ENCODE assay signal across 8 cellular contexts in genomic region chr2:210617732-210618330, GRCh38.
DNase-seq lines count a peak whose midpoint lies in the region; ATAC-seq, FAIRE-seq and TF ChIP-seq lines count a peak whose summit lies in the region.

No MANE protein-coding gene starts in this region.

- FAIRE-seq in GM12891 (lab: Jason Lieb, UNC), result no peak

- no peaks in the 10 kb centered on the region for H3K9me2 ChIP-seq in PC-3 (replicated peaks; ENCODE audit: low read length)

- DNase-seq in G401 (ENCODE audit: low spot score) (peak; percentile 76), KG1 (lab: John Stamatoyannopoulos, UW) (peak; percentile 24), PC-3 (peak; percentile 64), fibroblast of gingiva (ENCODE audit: low read depth) (peak; percentile 34), skeletal muscle cell (ENCODE audit: low read depth) (peak; percentile 4), GM12891 (ENCODE audit: insufficient read length, low spot score) (no peak)
- DNase-seq in central memory CD4-positive, alpha-beta T cell, result no peak

- H3F3A ChIP-seq in PC-3 (ENCODE audit: low read length, unreplicated experiment), result no peaks in the 10 kb centered on the region

- in situ Hi-C loops in G401 (cut with HindIII; ENCODE audit: low sequenced_read_pairs), result no loop called here

- H3K9ac ChIP-seq in PC-3 (ENCODE audit: low read length), result no peak overlapping the region

- BruUV-seq in PC-3 (replicated peaks; lab: Mats Ljungman, UMichigan), result no TSS peak

- H3K9me3 ChIP-seq in PC-3 (ENCODE audit: low read length), result no peaks in the 10 kb centered on the region

- H3K4me2 ChIP-seq in PC-3 (ENCODE audit: low read length), result no peak overlapping the region

- TF ChIP-seq POLR2A in GM12891 (IDR thresholded peaks at IDR 0.05; ENCODE audit: low read depth, low read length), result no peak

- no peak overlapping the region for H2AFZ ChIP-seq in PC-3 (ENCODE audit: low read length)

- H3K79me2 ChIP-seq in PC-3 (ENCODE audit: low read length), result no peaks in the 10 kb centered on the region

- intact Hi-C loops in PC-3 (cut with micrococcal nuclease), result loop anchor here (1.0 kb wide), 3 partner anchors 41 to 540 kb away; no protein-coding TSS in a partner anchor

- ATAC-seq in GM21737 (IDR thresholded peaks at IDR 0.05; ENCODE audit: unreplicated experiment) (peak; percentile 77), PC-3 (peak; percentile 81)

- CTCF ChIA-PET in PC-3 (lab: Charles Lee), result interaction anchor here (0.6 to 1.6 kb wide), 2 partner anchors 418 to 1233 kb away, joined by 3 to 5 read pairs; no protein-coding TSS in a partner anchor

- no peaks in the 10 kb centered on the region for H3K36me3 ChIP-seq in PC-3 (ENCODE audit: low read depth, low read length)

- H3K27me3 ChIP-seq in PC-3 (ENCODE audit: low read length), result no peaks in the 10 kb centered on the region

- H3K4me1 ChIP-seq in PC-3 (ENCODE audit: insufficient read depth, low read length), result no peaks in the 10 kb centered on the region

- POLR2A ChIA-PET in PC-3 (lab: Charles Lee; ENCODE audit: unreplicated experiment), result no interaction called here

- peak; percentile 87 for TF ChIP-seq CTCF in PC-3 (conservative IDR thresholded peaks at IDR 0.05; ENCODE audit: low read depth, low read length)

- no peak overlapping the region for H3K4me3 ChIP-seq in PC-3 (ENCODE audit: low read length)
- no peak overlapping the region for H3K4me3 ChIP-seq in skeletal muscle cell (ENCODE audit: low read depth, low read length)

- no peaks in the 10 kb centered on the region for H4K20me1 ChIP-seq in PC-3 (ENCODE audit: low read length)

- H3K27ac ChIP-seq in PC-3 (ENCODE audit: low read length), result no peak overlapping the region

TF ChIP-seq in GM12891, 5 proteins besides CTCF, POLR2A, EP300 and RAD21:
- no peak for TF ChIP-seq POU2F2 (IDR thresholded peaks at IDR 0.05; ENCODE audit: low read depth, low read length)
- no peak for TF ChIP-seq TAF1 (IDR thresholded peaks at IDR 0.05; ENCODE audit: low read depth, low read length)
- TF ChIP-seq SPI1 (IDR thresholded peaks at IDR 0.05; ENCODE audit: low read depth, low read length), result no peak

Comparison
In these comparisons a context has a peak if more than half of its experiments do, and no peak if none do; other contexts are left out.
1. DNase-seq: peak in G401 (single experiment), KG1 (single experiment), PC-3 (single experiment), fibroblast of gingiva (single experiment) and skeletal muscle cell (single experiment); none in central memory CD4-positive, alpha-beta T cell (single experiment) and GM12891 (single experiment).